1 cellular context compared by ENCODE assay signal in genomic region chr22:31107206-31108118, GRCh38.
TF ChIP-seq lines count a peak whose summit lies in the region.

TSS of gene SELENOM (minus strand) at chr22:31107568. CDS start at chr22:31107505, 63 bp downstream.

TF ChIP-seq in K562, 482 proteins besides CTCF, POLR2A, EP300 and RAD21 (continued from another document and continues in another):
- TF ChIP-seq SETDB1 (IDR thresholded peaks at IDR 0.05; ENCODE audit: low read length) (no peak), CXXC5 (CRISPR knock-in tag; IDR thresholded peaks at IDR 0.05) (peak; percentile 41), RAD51 (IDR thresholded peaks at IDR 0.05; ENCODE audit: borderline replicate concordance, low read depth) (no peak), CHD2 (IDR thresholded peaks at IDR 0.05; ENCODE audit: low read depth, low read length) (no peak), HMGN3 (IDR thresholded peaks at IDR 0.05; ENCODE audit: borderline replicate concordance, extremely low read depth, insufficient read length, low read depth, low read length) (peak; percentile 15), RFX1 (IDR thresholded peaks at IDR 0.05) (no peak), ZNF668 (CRISPR knock-in tag; IDR thresholded peaks at IDR 0.05) (no peak), NEUROD1 (IDR thresholded peaks at IDR 0.05; ENCODE audit: borderline replicate concordance, low read depth, low read length, partially characterized antibody) (peak; percentile 16), ETV6 (IDR thresholded peaks at IDR 0.05; ENCODE audit: borderline replicate concordance in 1 of 2, low read depth in 2 of 2, low read length in 1 of 2) (no peak), ETV6 (CRISPR knock-in tag; IDR thresholded peaks at IDR 0.05; ENCODE audit: borderline replicate concordance) (no peak), ZNF224 (CRISPR knock-in tag; IDR thresholded peaks at IDR 0.05) (no peak), CBX3 (IDR thresholded peaks at IDR 0.05; ENCODE audit: borderline replicate concordance in 1 of 2, low read length in 2 of 2) (0 out of 3 replicates have a peak, but pooled peaks of 1 of the 2 experiments have one; percentile 27), HOXB6 (CRISPR knock-in tag; IDR thresholded peaks at IDR 0.05; ENCODE audit: borderline replicate concordance) (no peak), ZNF253 (CRISPR knock-in tag; conservative IDR thresholded peaks at IDR 0.05) (no peak), STAG1 (CRISPR knock-in tag; IDR thresholded peaks at IDR 0.05; ENCODE audit: borderline replicate concordance) (no peak), ZC3H8 (IDR thresholded peaks at IDR 0.05) (no peak), NELFE (IDR thresholded peaks at IDR 0.05; ENCODE audit: insufficient read depth, insufficient read length) (no peak), ZNF408 (CRISPR knock-in tag; IDR thresholded peaks at IDR 0.05; ENCODE audit: low read depth) (no peak), BCLAF1 (IDR thresholded peaks at IDR 0.05; ENCODE audit: borderline replicate concordance in 1 of 2, control insufficient read depth in 1 of 2, low read depth in 2 of 2, low read length in 1 of 2) (no peak), MAZ (CRISPR knock-in tag; conservative IDR thresholded peaks at IDR 0.05 in 1 of 2, IDR thresholded peaks at IDR 0.05 in 1 of 2) (peak in 1 of 2 experiments; percentile 76; a peak in 2 of 4 replicates), POLR3A (IDR thresholded peaks at IDR 0.05; ENCODE audit: borderline replicate concordance, extremely low read depth, insufficient read depth, insufficient read length) (no peak), KDM2B (CRISPR knock-in tag; IDR thresholded peaks at IDR 0.05) (no peak), DEAF1 (CRISPR knock-in tag; IDR thresholded peaks at IDR 0.05) (peak; percentile 66), ZNF79 (CRISPR knock-in tag; IDR thresholded peaks at IDR 0.05; ENCODE audit: low read depth) (no peak), HSF4 (CRISPR knock-in tag; IDR thresholded peaks at IDR 0.05; ENCODE audit: borderline replicate concordance) (no peak), CHAMP1 (IDR thresholded peaks at IDR 0.05) (no peak), GATA2 (CRISPR knock-in tag; IDR thresholded peaks at IDR 0.05) (no peak), COPS2 (conservative IDR thresholded peaks at IDR 0.05) (no peak), ZNF699 (CRISPR knock-in tag; IDR thresholded peaks at IDR 0.05; ENCODE audit: insufficient replicate concordance) (no peak), MYC (IDR thresholded peaks at IDR 0.05; ENCODE audit: low read depth, low read length) (peak; percentile 25; the same call in 1 of the 2 replicates), MYC (CRISPR knock-in tag; IDR thresholded peaks at IDR 0.05; ENCODE audit: borderline replicate concordance, low read depth) (no peak), SRSF7 (optimal IDR thresholded peaks at IDR 0.05; ENCODE audit: low read depth, low read length) (no peak), TAF9B (IDR thresholded peaks at IDR 0.05; ENCODE audit: partially characterized antibody) (no peak), ZNF175 (CRISPR knock-in tag; IDR thresholded peaks at IDR 0.05; ENCODE audit: low read depth) (no peak), ZNF274 (IDR thresholded peaks at IDR 0.05; ENCODE audit: borderline replicate concordance, low read depth, low read length) (no peak), CEBPG (CRISPR knock-in tag; IDR thresholded peaks at IDR 0.05) (no peak), CEBPG (tag; conservative IDR thresholded peaks at IDR 0.05 in 1 of 2, IDR thresholded peaks at IDR 0.05 in 1 of 2) (no peak), HCFC1 (IDR thresholded peaks at IDR 0.05; ENCODE audit: low read depth, low read length) (peak; percentile 42), BHLHE40 (IDR thresholded peaks at IDR 0.05; ENCODE audit: low read length) (0 out of 2 replicates have a peak, but pooled peaks have one; percentile 3), MEF2A (IDR thresholded peaks at IDR 0.05; ENCODE audit: control insufficient read depth, low read depth, low read length) (no peak), ZBTB1 (CRISPR knock-in tag; IDR thresholded peaks at IDR 0.05; ENCODE audit: borderline replicate concordance, low read depth) (no peak), NCOA1 (IDR thresholded peaks at IDR 0.05; ENCODE audit: low read depth) (no peak), PCBP2 (IDR thresholded peaks at IDR 0.05; ENCODE audit: low read depth, low read length, poor library complexity, severe bottlenecking) (no peak), XRCC3 (IDR thresholded peaks at IDR 0.05) (no peak), ZNF395 (CRISPR knock-in tag; IDR thresholded peaks at IDR 0.05) (no peak), RBFOX2 (IDR thresholded peaks at IDR 0.05; ENCODE audit: low read depth, low read length) (peak; percentile 63), ZNF121 (CRISPR knock-in tag; conservative IDR thresholded peaks at IDR 0.05) (no peak), NCOA2 (IDR thresholded peaks at IDR 0.05; ENCODE audit: partially characterized antibody in 2 of 2) (no peak), SIN3B (IDR thresholded peaks at IDR 0.05; ENCODE audit: low read depth) (peak; percentile 63; the same call in 1 of the 2 replicates), MTA3 (IDR thresholded peaks at IDR 0.05; ENCODE audit: borderline replicate concordance) (peak; percentile 64; the same call in 1 of the 2 replicates), SIX5 (IDR thresholded peaks at IDR 0.05; ENCODE audit: borderline replicate concordance in 1 of 2, insufficient read depth in 1 of 2, low read depth in 1 of 2, low read length in 2 of 2) (no peak), YY1 (IDR thresholded peaks at IDR 0.05; ENCODE audit: borderline replicate concordance in 1 of 3, control insufficient read depth in 1 of 3, extremely low read depth in 1 of 3, insufficient read depth in 3 of 3, insufficient read length in 1 of 3, insufficient replicate concordance in 2 of 3, low read depth in 1 of 3, low read length in 2 of 3) (peak in 1 of 3 experiments; percentile 26), PHF8 (IDR thresholded peaks at IDR 0.05; ENCODE audit: borderline replicate concordance, low read length) (peak; percentile 70; the same call in 1 of the 2 replicates), ID3 (CRISPR knock-in tag; IDR thresholded peaks at IDR 0.05) (no peak), ID3 (tag; IDR thresholded peaks at IDR 0.05) (no peak), SOX6 (IDR thresholded peaks at IDR 0.05) (no peak; the same call in 1 of the 2 replicates), ELF1 (tag; IDR thresholded peaks at IDR 0.05) (no peak), SUPT5H (IDR thresholded peaks at IDR 0.05) (no peak), BCL6 (CRISPR knock-in tag; IDR thresholded peaks at IDR 0.05) (no peak), ZNF695 (CRISPR knock-in tag; IDR thresholded peaks at IDR 0.05) (no peak), TBP (optimal IDR thresholded peaks at IDR 0.05; ENCODE audit: low read depth, low read length) (no peak), SMAD4 (CRISPR knock-in tag; conservative IDR thresholded peaks at IDR 0.05) (no peak), POLR2H (tag; IDR thresholded peaks at IDR 0.05; ENCODE audit: low read depth) (no peak), CGGBP1 (CRISPR knock-in tag; IDR thresholded peaks at IDR 0.05) (no peak), TAF1 (IDR thresholded peaks at IDR 0.05; ENCODE audit: control insufficient read depth, extremely low read depth, insufficient read depth, low read length, severe bottlenecking) (no peak), TOE1 (IDR thresholded peaks at IDR 0.05; ENCODE audit: borderline replicate concordance) (no peak), TOE1 (CRISPR knock-in tag; IDR thresholded peaks at IDR 0.05; ENCODE audit: borderline replicate concordance, low read depth) (no peak), MLLT1 (IDR thresholded peaks at IDR 0.05) (0 out of 4 replicates have a peak, but pooled peaks of 1 of the 2 experiments have one; percentile 19)
